ENCODE assay signal across 4 cellular contexts in the genomic region with DNA sequence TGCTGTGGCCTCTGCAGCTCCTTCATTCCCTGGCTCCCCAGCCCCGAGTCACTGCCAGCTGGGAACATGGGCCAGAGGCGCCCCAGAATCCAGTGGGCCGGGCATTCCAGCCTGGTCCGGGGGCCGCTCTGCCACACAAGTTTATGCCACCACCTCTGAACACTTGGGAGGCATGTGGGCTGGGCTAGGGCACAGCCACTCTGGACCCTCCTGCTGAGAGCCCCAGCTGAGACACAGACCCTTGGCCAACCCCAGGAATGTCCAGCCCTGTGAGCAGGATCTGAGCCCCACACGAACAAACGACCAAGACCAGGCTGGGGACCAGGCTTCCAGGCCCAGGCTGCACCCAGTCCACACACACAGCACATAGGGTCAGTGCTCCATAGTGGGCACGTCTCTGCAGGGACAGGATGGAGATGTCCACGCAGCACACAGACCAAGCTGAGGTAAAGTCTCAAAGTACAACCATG.
A peak's percentile ranks its signal among the peaks of the same experiment; 100 is the strongest.
TF ChIP-seq lines count a peak whose summit lies in the region.

No MANE protein-coding gene starts in this region.

TF ChIP-seq in SK-N-SH treated with all-trans-retinoic acid at 6 μM for 48 hours, 23 proteins besides CTCF, POLR2A, EP300 and RAD21 (continues in another document):
- TF ChIP-seq BACH2 (CRISPR knock-in tag; IDR thresholded peaks at IDR 0.05; ENCODE audit: borderline replicate concordance) (no peak), ZNF70 (CRISPR knock-in tag; IDR thresholded peaks at IDR 0.05) (no peak), ZFP3 (CRISPR knock-in tag; IDR thresholded peaks at IDR 0.05) (no peak), CSDC2 (CRISPR knock-in tag; IDR thresholded peaks at IDR 0.05) (no peak), ZNF565 (CRISPR knock-in tag; conservative IDR thresholded peaks at IDR 0.05; ENCODE audit: low read depth) (no peak), ARNTL (CRISPR knock-in tag; IDR thresholded peaks at IDR 0.05; ENCODE audit: borderline replicate concordance, low read depth) (no peak), TOX (CRISPR knock-in tag; IDR thresholded peaks at IDR 0.05; ENCODE audit: borderline replicate concordance) (no peak), PPARA (CRISPR knock-in tag; IDR thresholded peaks at IDR 0.05; ENCODE audit: borderline replicate concordance) (no peak), GLIS3 (CRISPR knock-in tag; IDR thresholded peaks at IDR 0.05) (no peak), RARB (CRISPR knock-in tag; IDR thresholded peaks at IDR 0.05) (no peak), ISL1 (CRISPR knock-in tag; IDR thresholded peaks at IDR 0.05) (no peak), OSR1 (CRISPR knock-in tag; IDR thresholded peaks at IDR 0.05) (no peak), ESRRG (CRISPR knock-in tag; IDR thresholded peaks at IDR 0.05) (no peak), SNAI2 (CRISPR knock-in tag; IDR thresholded peaks at IDR 0.05) (no peak), ZNF8 (CRISPR knock-in tag; IDR thresholded peaks at IDR 0.05) (no peak)
- TF ChIP-seq, protein P1, sequence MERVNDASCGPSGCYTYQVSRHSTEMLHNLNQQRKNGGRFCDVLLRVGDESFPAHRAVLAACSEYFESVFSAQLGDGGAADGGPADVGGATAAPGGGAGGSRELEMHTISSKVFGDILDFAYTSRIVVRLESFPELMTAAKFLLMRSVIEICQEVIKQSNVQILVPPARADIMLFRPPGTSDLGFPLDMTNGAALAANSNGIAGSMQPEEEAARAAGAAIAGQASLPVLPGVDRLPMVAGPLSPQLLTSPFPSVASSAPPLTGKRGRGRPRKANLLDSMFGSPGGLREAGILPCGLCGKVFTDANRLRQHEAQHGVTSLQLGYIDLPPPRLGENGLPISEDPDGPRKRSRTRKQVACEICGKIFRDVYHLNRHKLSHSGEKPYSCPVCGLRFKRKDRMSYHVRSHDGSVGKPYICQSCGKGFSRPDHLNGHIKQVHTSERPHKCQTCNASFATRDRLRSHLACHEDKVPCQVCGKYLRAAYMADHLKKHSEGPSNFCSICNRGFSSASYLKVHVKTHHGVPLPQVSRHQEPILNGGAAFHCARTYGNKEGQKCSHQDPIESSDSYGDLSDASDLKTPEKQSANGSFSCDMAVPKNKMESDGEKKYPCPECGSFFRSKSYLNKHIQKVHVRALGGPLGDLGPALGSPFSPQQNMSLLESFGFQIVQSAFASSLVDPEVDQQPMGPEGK (CRISPR knock-in tag; IDR thresholded peaks at IDR 0.05; ENCODE audit: borderline replicate concordance): no peak
- TF ChIP-seq, protein P2, sequence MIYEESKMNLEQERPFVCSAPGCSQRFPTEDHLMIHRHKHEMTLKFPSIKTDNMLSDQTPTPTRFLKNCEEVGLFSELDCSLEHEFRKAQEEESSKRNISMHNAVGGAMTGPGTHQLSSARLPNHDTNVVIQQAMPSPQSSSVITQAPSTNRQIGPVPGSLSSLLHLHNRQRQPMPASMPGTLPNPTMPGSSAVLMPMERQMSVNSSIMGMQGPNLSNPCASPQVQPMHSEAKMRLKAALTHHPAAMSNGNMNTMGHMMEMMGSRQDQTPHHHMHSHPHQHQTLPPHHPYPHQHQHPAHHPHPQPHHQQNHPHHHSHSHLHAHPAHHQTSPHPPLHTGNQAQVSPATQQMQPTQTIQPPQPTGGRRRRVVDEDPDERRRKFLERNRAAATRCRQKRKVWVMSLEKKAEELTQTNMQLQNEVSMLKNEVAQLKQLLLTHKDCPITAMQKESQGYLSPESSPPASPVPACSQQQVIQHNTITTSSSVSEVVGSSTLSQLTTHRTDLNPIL (CRISPR knock-in tag; IDR thresholded peaks at IDR 0.05; ENCODE audit: low read depth): no peak

TF ChIP-seq in SK-N-SH, 30 proteins besides CTCF, POLR2A, EP300 and RAD21 (continues in another document):
- TF ChIP-seq RCOR1 (IDR thresholded peaks at IDR 0.05; ENCODE audit: low read length) (no peak), USF2 (IDR thresholded peaks at IDR 0.05; ENCODE audit: borderline replicate concordance, low read depth, low read length) (no peak), EZH2phosphoT487 (IDR thresholded peaks at IDR 0.05; ENCODE audit: borderline replicate concordance, low read depth) (no peak), MEF2A (IDR thresholded peaks at IDR 0.05; ENCODE audit: borderline replicate concordance, low read depth) (no peak), ZBTB33 (IDR thresholded peaks at IDR 0.05; ENCODE audit: borderline replicate concordance, low read depth) (no peak), NRF1 (IDR thresholded peaks at IDR 0.05; ENCODE audit: low read depth, low read length) (no peak), FOXJ3 (CRISPR knock-in tag; IDR thresholded peaks at IDR 0.05) (no peak), JUND (IDR thresholded peaks at IDR 0.05) (no peak), IRF3 (IDR thresholded peaks at IDR 0.05; ENCODE audit: low read depth, low read length) (no peak), RFX5 (IDR thresholded peaks at IDR 0.05; ENCODE audit: low read length) (no peak)
- TF ChIP-seq, protein P3, sequence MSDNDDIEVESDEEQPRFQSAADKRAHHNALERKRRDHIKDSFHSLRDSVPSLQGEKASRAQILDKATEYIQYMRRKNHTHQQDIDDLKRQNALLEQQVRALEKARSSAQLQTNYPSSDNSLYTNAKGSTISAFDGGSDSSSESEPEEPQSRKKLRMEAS (IDR thresholded peaks at IDR 0.05; ENCODE audit: low read depth): no peak

TF ChIP-seq in IMR-90, 13 proteins besides CTCF, POLR2A, EP300 and RAD21:
- no peak for TF ChIP-seq CHD1 (IDR thresholded peaks at IDR 0.05; ENCODE audit: low read depth, low read length)
- no peak for TF ChIP-seq RCOR1 (IDR thresholded peaks at IDR 0.05; ENCODE audit: insufficient replicate concordance, low read length)
- no peak for TF ChIP-seq RFX5 (IDR thresholded peaks at IDR 0.05; ENCODE audit: low read depth, low read length)
- no peak for TF ChIP-seq BHLHE40 (IDR thresholded peaks at IDR 0.05; ENCODE audit: low read depth, low read length)
- TF ChIP-seq USF2 (IDR thresholded peaks at IDR 0.05; ENCODE audit: low read depth, low read length): no peak
- TF ChIP-seq CEBPB (IDR thresholded peaks at IDR 0.05; ENCODE audit: low read depth, low read length): no peak
- TF ChIP-seq FOS (IDR thresholded peaks at IDR 0.05; ENCODE audit: low read depth, low read length): no peak
- TF ChIP-seq MXI1 (IDR thresholded peaks at IDR 0.05; ENCODE audit: borderline replicate concordance, low read depth, low read length): no peak

TF ChIP-seq in K562, 482 proteins besides CTCF, POLR2A, EP300 and RAD21:
- TF ChIP-seq PBX2 (CRISPR knock-in tag; IDR thresholded peaks at IDR 0.05; ENCODE audit: low read depth) (no peak), PBX2 (tag; conservative IDR thresholded peaks at IDR 0.05; ENCODE audit: low read depth) (no peak), E2F5 (CRISPR knock-in tag; IDR thresholded peaks at IDR 0.05) (0 out of 2 replicates have a peak, but pooled peaks have one; percentile 8)
